ENCODE assay signal across 7 cellular contexts in genomic region chr7:121530251-121531174, GRCh38.
DNase-seq lines count a peak whose midpoint lies in the region; ATAC-seq and TF ChIP-seq lines count a peak whose summit lies in the region.

No MANE protein-coding gene starts in this region.

- peak overlapping the region; percentile 10 to 30; a peak in 2 of 4 replicates for H3K4me3 ChIP-seq in Panc1 (ENCODE audit: low read depth in 2 of 2, low read length in 2 of 2)
- no peak overlapping the region for H3K4me3 ChIP-seq in astrocyte of the spinal cord (ENCODE audit: low read depth, low read length)
- no peak overlapping the region for H3K4me3 ChIP-seq in urinary bladder (ENCODE audit: low read depth, low read length)

- BruUV-seq in Panc1 (replicated peaks; lab: Mats Ljungman, UMichigan): no TSS peak

- 69% methylated on average over 4 of the region's 4 CpGs for WGBS in urinary bladder

- ATAC-seq in GM18870 (IDR thresholded peaks at IDR 0.05; ENCODE audit: unreplicated experiment) (peak; percentile 99), HG02852 (IDR thresholded peaks at IDR 0.05; ENCODE audit: unreplicated experiment) (peak; percentile 99), Panc1 (peak; percentile 100)

- no peaks in the 10 kb centered on the region for H3K27me3 ChIP-seq in Panc1 (ENCODE audit: control insufficient read depth, insufficient read depth, low read length)

- CTCF ChIA-PET in Panc1 (lab: Charles Lee): interaction anchor here (0.7 kb wide), 1 partner anchor 789 kb away, joined by 12 read pairs; no protein-coding TSS in a partner anchor

- H3K27ac ChIP-seq in Panc1 (ENCODE audit: low read length) (peak overlapping the region; percentile 86), urinary bladder (ENCODE audit: low read depth) (peak overlapping the region; percentile 52)

- H3K4me1 ChIP-seq in Panc1 (ENCODE audit: control insufficient read depth, insufficient read depth, low read length) (peaks cover 22% of the 10 kb centered on the region), urinary bladder (ENCODE audit: insufficient read depth) (no peaks in the 10 kb centered on the region)

- TF ChIP-seq CTCF in Panc1 (IDR thresholded peaks at IDR 0.05) (no peak), astrocyte of the spinal cord (IDR thresholded peaks at IDR 0.05; ENCODE audit: low read depth, low read length) (no peak)

- H3K9me3 ChIP-seq in Panc1 (ENCODE audit: control insufficient read depth, insufficient read depth, low read depth, low read length): peaks cover 36% of the 10 kb centered on the region; the same call in 1 of the 2 replicates

- H3K36me3 ChIP-seq in Panc1 (ENCODE audit: control insufficient read depth, insufficient read depth, low read length) (no peaks in the 10 kb centered on the region), urinary bladder (ENCODE audit: insufficient read depth) (no peaks in the 10 kb centered on the region)

- DNase-seq in Panc1 (ENCODE audit: low read depth, low spot score) (peak; percentile 100), astrocyte of the spinal cord (ENCODE audit: low read depth, low spot score) (peak; percentile 99), myocyte (ENCODE audit: low read depth) (peak; percentile 98), hippocampal formation (lab: John Stamatoyannopoulos, UW) (no peak)

- in situ Hi-C loops in Panc1 (cut with HindIII; ENCODE audit: low pct_unique_long_range_greater_than_20kb, low sequenced_read_pairs) (no loop called here), astrocyte of the spinal cord (cut with HindIII; ENCODE audit: low sequenced_read_pairs) (no loop called here)

- intact Hi-C loops in Panc1 (cut with micrococcal nuclease; ENCODE audit: unreplicated experiment): no loop called here

- POLR2A ChIA-PET in Panc1 (lab: Charles Lee): interaction anchor here (0.6 kb wide), 1 partner anchor 12 kb away, joined by 3 read pairs; no protein-coding TSS in a partner anchor

Comparison
In these comparisons a context has a peak if more than half of its experiments do, and no peak if none do; other contexts are left out.
1. DNase-seq: peak in Panc1 (single experiment), astrocyte of the spinal cord (single experiment) and myocyte (single experiment); none in hippocampal formation (0 of 2).
2. H3K4me3 ChIP-seq: peak in Panc1 (2 of 2); none in astrocyte of the spinal cord (single experiment) and urinary bladder (single experiment).
3. Peak in every context shown above with its lines, with median percentiles within 50 percentile points of each other: ATAC-seq.